8 cellular contexts compared by ENCODE assay signal in the genomic region with DNA sequence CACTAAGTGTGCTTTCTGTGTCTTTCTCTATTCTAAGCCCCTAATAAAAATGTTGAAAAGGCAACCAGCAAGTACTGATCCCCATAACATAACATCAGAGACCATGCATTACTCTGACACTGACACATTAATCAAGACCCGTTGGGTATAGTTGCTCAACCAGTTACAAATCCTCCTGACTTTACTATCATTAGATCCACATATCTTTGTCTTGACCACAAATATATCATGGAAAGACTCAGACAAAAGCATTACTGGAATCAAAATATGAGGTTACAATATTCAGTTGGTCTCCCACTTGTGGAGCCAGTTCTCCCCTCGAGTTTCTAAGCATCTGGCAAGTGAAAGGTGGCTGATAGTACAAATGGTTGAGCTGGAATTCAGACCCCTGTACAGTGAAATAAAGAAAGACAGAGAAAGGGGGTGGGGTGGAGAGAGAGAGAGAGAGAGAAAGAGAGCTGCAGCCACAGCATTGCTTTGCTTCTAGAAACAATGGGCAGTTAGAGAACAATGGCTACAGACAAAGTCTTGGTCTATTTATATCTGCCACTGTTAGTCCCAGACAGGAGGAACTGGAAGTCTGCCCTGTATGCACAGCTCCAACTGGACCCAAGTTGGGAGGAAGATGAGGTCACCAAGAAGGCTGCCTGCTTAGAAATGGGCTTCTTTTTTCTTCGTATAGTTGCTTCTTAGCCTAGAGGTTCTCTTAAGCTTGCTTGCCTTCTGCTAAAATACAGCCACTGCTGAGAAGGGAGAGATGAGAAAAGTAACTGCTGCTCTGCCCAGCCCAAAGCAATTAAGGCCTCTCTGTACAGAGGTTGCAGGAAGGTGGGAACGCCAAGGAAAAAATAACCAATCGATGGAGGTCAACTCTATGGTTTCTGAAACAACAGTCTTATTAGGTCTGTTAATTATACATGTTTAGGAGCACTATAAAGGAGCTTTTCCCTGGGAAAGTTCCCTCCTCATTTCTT.
DNase-seq lines count a peak whose midpoint lies in the region; ATAC-seq and TF ChIP-seq lines count a peak whose summit lies in the region.

No MANE protein-coding gene starts in this region.

- peak overlapping the region; percentile 85 for H3K27ac Mint-ChIP-seq in activated CD4-positive, alpha-beta memory T cell treated with anti-CD3 and anti-CD28 coated beads, Interleukin-2, amount 10 ng/mL, durations not matched to agents 7 days and 5 days
- no peak overlapping the region for H3K27ac Mint-ChIP-seq in GM23338

- H3K4me2 ChIP-seq in GM23338, result no peak overlapping the region

- H3K9me2 ChIP-seq in GM23338 (ENCODE audit: insufficient read depth), result no peaks in the 10 kb centered on the region

- H3K27ac ChIP-seq in gastrocnemius medialis, result peak overlapping the region; percentile 80 to 88 (median 84)
- no peak overlapping the region for H3K27ac ChIP-seq in GM23338 (ENCODE audit: low read depth)

- in situ Hi-C loops in gastrocnemius medialis (cut with MboI; ENCODE audit: low sequenced_read_pairs in 4 of 4), result no loop called here

- H4K20me1 ChIP-seq in GM23338 (replicated peaks; ENCODE audit: insufficient read depth), result peaks cover 18% of the 10 kb centered on the region; the same call in 1 of the 2 replicates

- no peaks in the 10 kb centered on the region for H3K27me3 ChIP-seq in gastrocnemius medialis
- H3K27me3 ChIP-seq in GM23338 (ENCODE audit: insufficient read depth), result no peaks in the 10 kb centered on the region

- no peaks in the 10 kb centered on the region for H3K9me3 Mint-ChIP-seq in activated CD4-positive, alpha-beta memory T cell treated with anti-CD3 and anti-CD28 coated beads, Interleukin-2, amount 10 ng/mL, durations not matched to agents 7 days and 5 days
- peaks cover 5% of the 10 kb centered on the region; the same call in 2 of the 3 replicates for H3K9me3 Mint-ChIP-seq in GM23338

- DNase-seq in H4 (ENCODE audit: low spot score) (peak; percentile 39), glomerular visceral epithelial cell (ENCODE audit: extremely low spot score) (peak; percentile 42), gastrocnemius medialis (peak in 1 of 2 donors; percentile 53), NCI-H1417 treated with DMSO at 0.1 percent for 48 hours (lab: John Stamatoyannopoulos, UW) (no peak), HuH-7 (ENCODE audit: low spot score) (no peak), GM23338 (ENCODE audit: low spot score) (no peak)
- DNase-seq in activated CD4-positive, alpha-beta memory T cell treated with anti-CD3 and anti-CD28 coated beads, Interleukin-2, amount 10 ng/mL, durations not matched to agents 7 days and 5 days, result no peak

- TF ChIP-seq CTCF in gastrocnemius medialis (IDR thresholded peaks at IDR 0.05 in 4 of 5, conservative IDR thresholded peaks at IDR 0.05 in 1 of 5) (no peak), GM23338 (conservative IDR thresholded peaks at IDR 0.05; ENCODE audit: low read depth in 2 of 2) (no peak)

- no peaks in the 10 kb centered on the region for H3K27me3 Mint-ChIP-seq in activated CD4-positive, alpha-beta memory T cell treated with anti-CD3 and anti-CD28 coated beads, Interleukin-2, amount 10 ng/mL, durations not matched to agents 7 days and 5 days
- H3K27me3 Mint-ChIP-seq in GM23338 (ENCODE audit: insufficient read depth, low read depth, poor library complexity), result peaks cover 2% of the 10 kb centered on the region

- H3K4me3 Mint-ChIP-seq in activated CD4-positive, alpha-beta memory T cell treated with anti-CD3 and anti-CD28 coated beads, Interleukin-2, amount 10 ng/mL, durations not matched to agents 7 days and 5 days, result peak overlapping the region; percentile 72
- H3K4me3 Mint-ChIP-seq in GM23338, result no peak overlapping the region

- CTCF ChIA-PET in activated CD4-positive, alpha-beta memory T cell treated with anti-CD3 and anti-CD28 coated beads, Interleukin-2, amount 10 ng/mL, durations not matched to agents 7 days and 5 days (lab: Charles Lee), result interaction anchor here (0.8 to 2.3 kb wide), 9 partner anchors 8 to 329 kb away, joined by 3 to 8 read pairs (median 4); no protein-coding TSS in a partner anchor

- intact Hi-C loops in gastrocnemius medialis (cut with DNase I; ENCODE audit: low total_unique reads), result no loop called here

- POLR2A ChIA-PET in activated CD4-positive, alpha-beta memory T cell treated with anti-CD3 and anti-CD28 coated beads, Interleukin-2, amount 10 ng/mL, durations not matched to agents 7 days and 5 days (lab: Charles Lee), result interaction anchor here (1.0 to 31.4 kb wide), 9 partner anchors 15 to 210 kb away, joined by 3 to 1025 read pairs (median 12); no protein-coding TSS in a partner anchor

- peak; percentile 54 to 64 for ATAC-seq in gastrocnemius medialis
- ATAC-seq in GM18502 (IDR thresholded peaks at IDR 0.05; ENCODE audit: poor library complexity, unreplicated experiment), result no peak
- no peak for ATAC-seq in GM23338

- H3K36me3 ChIP-seq in gastrocnemius medialis (no peaks in the 10 kb centered on the region), GM23338 (ENCODE audit: insufficient read depth) (peaks cover 3% of the 10 kb centered on the region; the same call in 1 of the 2 replicates)

- no peak for TF ChIP-seq POLR2A in gastrocnemius medialis (IDR thresholded peaks at IDR 0.05)

- peaks cover 97% of the 10 kb centered on the region for H3K4me1 Mint-ChIP-seq in activated CD4-positive, alpha-beta memory T cell treated with anti-CD3 and anti-CD28 coated beads, Interleukin-2, amount 10 ng/mL, durations not matched to agents 7 days and 5 days
- H3K4me1 Mint-ChIP-seq in GM23338, result peaks cover 32% of the 10 kb centered on the region

- no peak overlapping the region for H2AFZ ChIP-seq in GM23338

- H3F3A ChIP-seq in GM23338 (replicated peaks; ENCODE audit: low read depth), result no peaks in the 10 kb centered on the region

- H3K79me2 ChIP-seq in GM23338 (replicated peaks; ENCODE audit: insufficient read depth), result peaks cover 66% of the 10 kb centered on the region

- H3K4me1 ChIP-seq in gastrocnemius medialis (peaks cover 93 to 99% of the 10 kb centered on the region in 2 donors), GM23338 (ENCODE audit: insufficient read depth) (peaks cover 39% of the 10 kb centered on the region)

- no peaks in the 10 kb centered on the region for H3K9me3 ChIP-seq in gastrocnemius medialis

- H3K36me3 Mint-ChIP-seq in activated CD4-positive, alpha-beta memory T cell treated with anti-CD3 and anti-CD28 coated beads, Interleukin-2, amount 10 ng/mL, durations not matched to agents 7 days and 5 days (ENCODE audit: low read depth), result peaks cover 87% of the 10 kb centered on the region
- H3K36me3 Mint-ChIP-seq in GM23338 (ENCODE audit: low read depth), result peaks cover 7% of the 10 kb centered on the region; the same call in 1 of the 3 replicates

- H3K4me3 ChIP-seq in gastrocnemius medialis (no peak overlapping the region), GM23338 (no peak overlapping the region)

TF ChIP-seq in GM23338, 12 proteins besides CTCF, POLR2A, EP300 and RAD21:
- TF ChIP-seq POLR2AphosphoS5 (IDR thresholded peaks at IDR 0.05; ENCODE audit: low read depth) (no peak), STAT1 (IDR thresholded peaks at IDR 0.05; ENCODE audit: unreplicated experiment) (no peak), EZH2phosphoT487 (IDR thresholded peaks at IDR 0.05; ENCODE audit: unreplicated experiment) (no peak), NANOG (IDR thresholded peaks at IDR 0.05; ENCODE audit: borderline replicate concordance) (no peak), ZNF114 (CRISPR knock-in tag; IDR thresholded peaks at IDR 0.05) (no peak)
- TF ChIP-seq, protein P1, sequence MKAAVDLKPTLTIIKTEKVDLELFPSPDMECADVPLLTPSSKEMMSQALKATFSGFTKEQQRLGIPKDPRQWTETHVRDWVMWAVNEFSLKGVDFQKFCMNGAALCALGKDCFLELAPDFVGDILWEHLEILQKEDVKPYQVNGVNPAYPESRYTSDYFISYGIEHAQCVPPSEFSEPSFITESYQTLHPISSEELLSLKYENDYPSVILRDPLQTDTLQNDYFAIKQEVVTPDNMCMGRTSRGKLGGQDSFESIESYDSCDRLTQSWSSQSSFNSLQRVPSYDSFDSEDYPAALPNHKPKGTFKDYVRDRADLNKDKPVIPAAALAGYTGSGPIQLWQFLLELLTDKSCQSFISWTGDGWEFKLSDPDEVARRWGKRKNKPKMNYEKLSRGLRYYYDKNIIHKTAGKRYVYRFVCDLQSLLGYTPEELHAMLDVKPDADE (IDR thresholded peaks at IDR 0.05), result no peak

Comparison
In these comparisons a context has a peak if more than half of its experiments do, and no peak if none do; other contexts are left out.
1. DNase-seq: peak in H4 (single experiment) and glomerular visceral epithelial cell (single experiment); none in activated CD4-positive, alpha-beta memory T cell treated with anti-CD3 and anti-CD28 coated beads, Interleukin-2, amount 10 ng/mL, durations not matched to agents 7 days and 5 days (single experiment), NCI-H1417 treated with DMSO at 0.1 percent for 48 hours (single experiment), HuH-7 (single experiment) and GM23338 (single experiment).
2. ATAC-seq: peak in gastrocnemius medialis (2 of 2); none in GM18502 (single experiment) and GM23338 (single experiment).